17 cellular contexts compared by ENCODE assay signal in the genomic region with DNA sequence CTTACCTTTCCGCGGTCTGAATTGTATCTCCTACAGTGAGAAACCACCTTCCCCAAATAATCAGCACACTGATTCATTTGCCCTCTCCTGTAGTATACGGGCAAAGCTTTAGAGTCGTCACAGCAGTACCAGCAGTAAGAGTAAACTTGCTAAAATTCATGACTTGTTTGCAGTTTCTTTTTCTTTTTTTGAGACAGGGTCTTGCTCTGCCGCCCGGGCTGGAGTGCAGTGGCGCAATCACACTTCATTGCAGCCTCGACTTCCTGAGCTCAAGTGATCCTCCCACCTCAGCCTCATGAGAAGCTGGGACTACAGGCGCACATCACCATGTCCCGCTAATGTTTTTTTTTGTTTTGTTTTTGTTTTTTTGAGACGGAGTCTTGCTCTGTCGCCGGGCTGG.
"Had no signal": no experiment of that assay in that cellular context is flagged by ENCODE, and none has a peak within 500 bp of the region (broad histone marks: within the 10 kb centered on the region; RNA-seq: fewer than 3 reads in every experiment).

No MANE protein-coding gene starts in this region.

- H3K4me1 ChIP-seq: colonic mucosa had no signal

- H3K9me3 Mint-ChIP-seq: activated naive CD4-positive, alpha-beta T cell treated with anti-CD3 and anti-CD28 coated beads, Interleukin-2, amount 10 ng/mL, durations not matched to agents 7 days and 5 days; activated T-helper 2 cell treated with anti-CD3 and anti-CD28 coated beads, Interferon-gamma antibody, Interleukin-2, Interleukin-4, amounts not matched to agents 10 μg/mL and 5 μg/mL and 100 μg/mL, durations not matched to agents 14 hours and 24 hours and 36 hours; nephron; stimulated activated naive CD8-positive, alpha-beta T cell treated with anti-CD3 and anti-CD28 coated beads, Interleukin-15, Interleukin-2, amounts not matched to agents 100 ng/mL and 50 ng/mL, for 24 hours had no signal

- H3K27ac Mint-ChIP-seq: activated naive CD4-positive, alpha-beta T cell treated with anti-CD3 and anti-CD28 coated beads, Interleukin-2, amount 10 ng/mL, durations not matched to agents 7 days and 5 days; activated T-helper 2 cell treated with anti-CD3 and anti-CD28 coated beads, Interferon-gamma antibody, Interleukin-2, Interleukin-4, amounts not matched to agents 10 μg/mL and 5 μg/mL and 100 μg/mL, durations not matched to agents 14 hours and 24 hours and 36 hours; nephron; stimulated activated naive CD8-positive, alpha-beta T cell treated with anti-CD3 and anti-CD28 coated beads, Interleukin-15, Interleukin-2, amounts not matched to agents 100 ng/mL and 50 ng/mL, for 24 hours had no signal

- ATAC-seq: left lobe of liver had no signal

- H3K36me3 ChIP-seq: colonic mucosa, ovary had no signal

- H3K27me3 ChIP-seq: colonic mucosa, ovary, testis had no signal

- DNase-seq: activated CD4-positive, alpha-beta T cell treated with anti-CD3 and anti-CD28 coated beads, Interleukin-2, amount 50 U/mL, for 1 hour; activated naive CD4-positive, alpha-beta T cell treated with anti-CD3 and anti-CD28 coated beads, Interleukin-2, amount 10 ng/mL, durations not matched to agents 7 days and 5 days; caudate nucleus; colonic mucosa; effector CD4-positive, alpha-beta T cell; foreskin melanocyte; head of caudate nucleus; mammary epithelial cell; ovary; stimulated activated CD4-positive, alpha-beta T cell treated with anti-CD3 and anti-CD28 coated beads, Interleukin-2, amount 100 ng/mL, for 48 hours; testis had no signal

- H3K36me3 Mint-ChIP-seq: activated naive CD4-positive, alpha-beta T cell treated with anti-CD3 and anti-CD28 coated beads, Interleukin-2, amount 10 ng/mL, durations not matched to agents 7 days and 5 days had no signal

- H3K4me3 Mint-ChIP-seq: activated naive CD4-positive, alpha-beta T cell treated with anti-CD3 and anti-CD28 coated beads, Interleukin-2, amount 10 ng/mL, durations not matched to agents 7 days and 5 days; nephron; stimulated activated naive CD8-positive, alpha-beta T cell treated with anti-CD3 and anti-CD28 coated beads, Interleukin-15, Interleukin-2, amounts not matched to agents 100 ng/mL and 50 ng/mL, for 24 hours had no signal

- H3K4me1 Mint-ChIP-seq: nephron had no signal

- H3K9me3 ChIP-seq: colonic mucosa, ovary, testis had no signal

- FAIRE-seq: endothelial cell of umbilical vein, islet of Langerhans had no signal

- H3K27ac ChIP-seq: colonic mucosa, ovary, testis had no signal

- H3K4me3 ChIP-seq: colonic mucosa, ovary, testis had no signal
